In the genomic region with DNA sequence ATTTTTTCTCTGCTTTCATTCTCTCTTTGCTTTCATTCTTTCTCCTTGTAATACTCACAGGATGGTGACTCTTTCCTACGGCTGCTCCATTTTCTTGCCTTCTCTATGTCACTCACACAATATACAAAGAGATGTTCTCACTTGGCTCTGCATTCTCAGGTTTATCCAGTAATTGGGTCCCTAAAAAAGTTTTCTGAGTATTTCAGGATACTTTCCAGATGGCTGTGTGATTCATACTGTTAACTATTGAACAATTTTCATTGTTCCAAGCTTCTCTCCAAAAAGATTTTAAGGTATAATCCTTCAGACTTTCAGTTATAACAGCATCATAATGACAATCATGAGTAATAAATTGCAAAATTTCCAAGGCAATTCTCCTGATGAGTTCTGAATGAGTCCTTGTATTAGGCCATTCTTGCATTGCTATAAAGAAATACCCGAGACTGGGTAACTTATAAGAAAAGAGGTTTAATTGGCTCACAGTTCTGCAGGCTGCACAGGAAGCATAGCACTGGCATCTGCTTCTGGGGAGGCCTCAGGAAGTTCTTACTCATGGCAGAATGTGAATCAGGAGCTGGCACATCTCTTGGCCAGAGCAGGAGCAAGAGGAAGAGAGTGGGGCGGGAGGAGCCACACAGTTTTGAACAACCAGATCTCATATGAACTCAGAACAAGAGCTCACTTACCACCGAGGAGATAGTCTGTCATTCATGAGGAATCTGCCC, we compare ENCODE assay signal across 21 cellular contexts.
A peak's percentile ranks its signal among the peaks of the same experiment; 100 is the strongest.
DNase-seq lines count a peak whose midpoint lies in the region; FAIRE-seq and TF ChIP-seq lines count a peak whose summit lies in the region.
"Had no signal": no experiment of that assay in that cellular context is flagged by ENCODE, and none has a peak within 500 bp of the region (broad histone marks: within the 10 kb centered on the region; RNA-seq: fewer than 3 reads in every experiment).

No MANE protein-coding gene starts in this region.

- H3K4me3 ChIP-seq in endothelial cell of umbilical vein (replicated peaks in 1 of 3; ENCODE audit: insufficient read depth in 1 of 3, low read depth in 1 of 3, low read length in 3 of 3): no peak overlapping the region
- H3K4me3 ChIP-seq in Karpas-422 (ENCODE audit: low read length): no peak overlapping the region
- H3K4me3 ChIP-seq: A549, psoas muscle, spleen, uterus had no signal

- no peak overlapping the region for H3K9ac ChIP-seq in endothelial cell of umbilical vein (replicated peaks; ENCODE audit: extremely low read depth, insufficient read depth, low read length)
- H3K9ac ChIP-seq in Karpas-422 (ENCODE audit: low read length): no peak overlapping the region

- dilution Hi-C loops in endothelial cell of umbilical vein (cut with MboI; ENCODE audit: extremely low pct_ligation_motif_present, low sequenced_read_pairs): no loop called here

- H3K79me2 ChIP-seq in endothelial cell of umbilical vein (ENCODE audit: control insufficient read depth, insufficient read depth, low read length): no peaks in the 10 kb centered on the region
- H3K79me2 ChIP-seq in Karpas-422 (ENCODE audit: low read length): no peaks in the 10 kb centered on the region

- no peaks in the 10 kb centered on the region for H3K9me1 ChIP-seq in endothelial cell of umbilical vein (replicated peaks; ENCODE audit: control insufficient read depth, extremely low read depth, insufficient read depth, low read length)

- POLR2A ChIA-PET in endothelial cell of umbilical vein (lab: Charles Lee): no interaction called here

- FAIRE-seq in endothelial cell of umbilical vein (lab: Jason Lieb, UNC) (no peak), H54 (lab: Jason Lieb, UNC) (no peak)
- FAIRE-seq: A549, frontal cortex had no signal

- CTCF ChIA-PET in endothelial cell of umbilical vein (lab: Charles Lee): no interaction called here

- H4K20me1 ChIP-seq in endothelial cell of umbilical vein (replicated peaks; ENCODE audit: control insufficient read depth, extremely low read depth, insufficient read depth, low read length) (no peaks in the 10 kb centered on the region), Karpas-422 (ENCODE audit: insufficient read depth, low read depth, low read length) (no peaks in the 10 kb centered on the region)

- TF ChIP-seq CTCF in endothelial cell of umbilical vein (IDR thresholded peaks at IDR 0.05; ENCODE audit: extremely low read depth in 1 of 2, insufficient read depth in 1 of 2, low read depth in 1 of 2, low read length in 2 of 2): no peak

- no peaks in the 10 kb centered on the region for H3K9me2 ChIP-seq in Karpas-422 (replicated peaks; ENCODE audit: insufficient read depth, low read length)

- BruUV-seq in endothelial cell of umbilical vein (replicated peaks; lab: Mats Ljungman, UMichigan): no TSS peak

- H3K27me3 ChIP-seq in endothelial cell of umbilical vein (ENCODE audit: control insufficient read depth in 2 of 2, insufficient read depth in 2 of 2, low read length in 2 of 2) (no peaks in the 10 kb centered on the region), Karpas-422 (ENCODE audit: low read length) (no peaks in the 10 kb centered on the region)
- H3K27me3 ChIP-seq: spleen, uterus had no signal

- no peaks in the 10 kb centered on the region for H3K36me3 ChIP-seq in endothelial cell of umbilical vein (ENCODE audit: control insufficient read depth in 2 of 2, extremely low read depth in 1 of 2, insufficient read depth in 2 of 2, low read length in 2 of 2)
- H3K36me3 ChIP-seq in Karpas-422 (ENCODE audit: insufficient read depth, low read length): no peaks in the 10 kb centered on the region
- H3K36me3 ChIP-seq: spleen, uterus had no signal

- no peaks in the 10 kb centered on the region for H3K9me3 ChIP-seq in endothelial cell of umbilical vein (replicated peaks; ENCODE audit: control insufficient read depth, insufficient read depth, low read length)
- no peaks in the 10 kb centered on the region for H3K9me3 ChIP-seq in Karpas-422 (ENCODE audit: low read length)
- H3K9me3 ChIP-seq: A549, psoas muscle, spleen, uterus had no signal

- TF ChIP-seq POLR2A in endothelial cell of umbilical vein (IDR thresholded peaks at IDR 0.05; ENCODE audit: low read depth, low read length) (no peak), H54 (IDR thresholded peaks at IDR 0.05; ENCODE audit: low read depth, low read length) (no peak)

- intact Hi-C loops in endothelial cell of umbilical vein (cut with micrococcal nuclease): loop anchor here (1.0 kb wide), 1 partner anchor 25 kb away; no protein-coding TSS in a partner anchor

- H2AFZ ChIP-seq in endothelial cell of umbilical vein (ENCODE audit: low read depth, low read length) (no peak overlapping the region), Karpas-422 (ENCODE audit: low read length) (no peak overlapping the region)

- H3K27ac ChIP-seq in endothelial cell of umbilical vein (ENCODE audit: insufficient read depth, low read depth, low read length) (no peak overlapping the region), Karpas-422 (ENCODE audit: low read length) (no peak overlapping the region)
- H3K27ac ChIP-seq: A549, C4-2B, psoas muscle, spleen, uterus had no signal

- no peak overlapping the region for H3K4me2 ChIP-seq in endothelial cell of umbilical vein (ENCODE audit: insufficient read depth, low read length)
- H3K4me2 ChIP-seq in Karpas-422 (ENCODE audit: low read depth, low read length, poor library complexity, severe bottlenecking): no peak overlapping the region
- H3K4me2 ChIP-seq: A549 had no signal

- DNase-seq in AG08395 (ENCODE audit: low spot score) (peak; percentile 38), RPMI7951 (ENCODE audit: low read depth) (peak; percentile 50), endothelial cell of umbilical vein (ENCODE audit: low read depth, low spot score) (peak; percentile 35), kidney tubule cell (ENCODE audit: low spot score) (peak; percentile 50), H54 (ENCODE audit: insufficient read length, low spot score) (no peak), Karpas-422 (no peak), NCI-H226 (no peak)
- no peak for DNase-seq in stimulated activated naive CD4-positive, alpha-beta T cell treated with Interleukin-2 at 50 U/mL for 16 hours (lab: John Stamatoyannopoulos, UW)
- DNase-seq: activated CD4-positive, alpha-beta T cell treated with anti-CD3 and anti-CD28 coated beads for 36 hours; effector memory CD4-positive, alpha-beta T cell; left cardiac atrium; NCI-H1930; nephron progenitor cell; psoas muscle; spleen; stimulated activated CD4-positive, alpha-beta T cell treated with anti-CD3 and anti-CD28 coated beads, Interleukin-4, amount 100 ng/mL, for 4 hours; SW 1271; uterus had no signal

- H3K4me1 ChIP-seq in endothelial cell of umbilical vein (ENCODE audit: control insufficient read depth, extremely low read depth, insufficient read depth, low read length) (no peaks in the 10 kb centered on the region), Karpas-422 (ENCODE audit: low read length) (no peaks in the 10 kb centered on the region)
- H3K4me1 ChIP-seq: A549, psoas muscle, spleen, uterus had no signal

TF ChIP-seq in endothelial cell of umbilical vein, 7 proteins besides CTCF, POLR2A, EP300 and RAD21:
- TF ChIP-seq POLR2AphosphoS5 (IDR thresholded peaks at IDR 0.05; ENCODE audit: insufficient read depth, low read depth, low read length): no peak
- TF ChIP-seq, protein P1, sequence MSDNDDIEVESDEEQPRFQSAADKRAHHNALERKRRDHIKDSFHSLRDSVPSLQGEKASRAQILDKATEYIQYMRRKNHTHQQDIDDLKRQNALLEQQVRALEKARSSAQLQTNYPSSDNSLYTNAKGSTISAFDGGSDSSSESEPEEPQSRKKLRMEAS (IDR thresholded peaks at IDR 0.05; ENCODE audit: insufficient read depth, insufficient read length): no peak
- TF ChIP-seq JUN (IDR thresholded peaks at IDR 0.05; ENCODE audit: borderline replicate concordance, insufficient read depth, insufficient read length, low read depth): peak; percentile 10
- no peak for TF ChIP-seq EZH2 (IDR thresholded peaks at IDR 0.05; ENCODE audit: borderline replicate concordance, low read depth, low read length, severe bottlenecking)
- TF ChIP-seq MYC (IDR thresholded peaks at IDR 0.05; ENCODE audit: low read depth, low read length): no peak

Comparison
In these comparisons a context has a peak if more than half of its experiments do, and no peak if none do; other contexts are left out.
1. DNase-seq: peak in AG08395 (single experiment), RPMI7951 (single experiment), endothelial cell of umbilical vein (single experiment) and kidney tubule cell (single experiment); none in H54 (single experiment), Karpas-422 (single experiment), stimulated activated naive CD4-positive, alpha-beta T cell treated with Interleukin-2 at 50 U/mL for 16 hours (single experiment) and NCI-H226 (single experiment).